24 cellular contexts compared by ENCODE assay signal in the genomic region with DNA sequence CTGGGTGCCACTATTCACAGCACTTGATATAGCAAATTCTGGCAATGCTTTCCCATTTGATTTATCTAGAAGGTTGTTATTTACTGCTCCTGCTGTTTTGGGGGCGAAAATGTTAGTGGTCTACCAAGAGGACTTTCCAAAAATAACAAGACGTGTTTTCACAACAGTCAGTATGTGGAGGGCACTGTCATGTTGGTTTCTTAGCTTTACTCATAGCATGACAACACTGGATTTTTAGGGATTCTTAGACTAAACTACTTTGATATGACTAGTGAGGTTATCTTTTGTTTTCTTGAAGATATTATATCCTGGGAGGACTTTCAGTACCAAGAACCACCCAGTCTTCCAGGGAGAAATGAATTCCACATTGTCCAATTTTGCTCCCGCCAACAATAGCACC. TPM values are rescaled to one million over a fixed set of nuclear protein-coding genes. Genes with fewer than 3 reads are reported as not detected.
A peak's percentile ranks its signal among the peaks of the same experiment; 100 is the strongest.
DNase-seq lines count a peak whose midpoint lies in the region; ATAC-seq lines count a peak whose summit lies in the region.
"Had no signal": no experiment of that assay in that cellular context is flagged by ENCODE, and none has a peak within 500 bp of the region (broad histone marks: within the 10 kb centered on the region; RNA-seq: fewer than 3 reads in every experiment).

No MANE protein-coding gene starts in this region.

- no peak overlapping the region for H3K27ac ChIP-seq in naive thymus-derived CD4-positive, alpha-beta T cell (ENCODE audit: low read depth, low read length)

- peaks cover 20% of the 10 kb centered on the region for H3K36me3 Mint-ChIP-seq in activated naive CD8-positive, alpha-beta T cell
- peaks cover 45% of the 10 kb centered on the region for H3K36me3 Mint-ChIP-seq in activated naive CD8-positive, alpha-beta T cell treated with anti-CD3 and anti-CD28 coated beads for 36 hours
- H3K36me3 Mint-ChIP-seq in activated T-helper 17 cell treated with anti-CD3 and anti-CD28 coated beads, Interleukin-2, amount 50 U/mL, for 72 hours (ENCODE audit: low read depth): peaks cover 50% of the 10 kb centered on the region
- H3K36me3 Mint-ChIP-seq in naive thymus-derived CD4-positive, alpha-beta T cell: peaks cover 16 to 33% (median 26%) of the 10 kb centered on the region in 5 donors

- H3K4me1 Mint-ChIP-seq in activated naive CD8-positive, alpha-beta T cell (ENCODE audit: low read depth): peaks cover 63% of the 10 kb centered on the region
- H3K4me1 Mint-ChIP-seq in activated naive CD8-positive, alpha-beta T cell treated with anti-CD3 and anti-CD28 coated beads for 36 hours: peaks cover 60% of the 10 kb centered on the region
- H3K4me1 Mint-ChIP-seq in activated T-helper 17 cell treated with anti-CD3 and anti-CD28 coated beads, Interleukin-2, amount 50 U/mL, for 72 hours: peaks cover 42% of the 10 kb centered on the region
- peaks cover 22 to 86% (median 77%) of the 10 kb centered on the region in 7 donors for H3K4me1 Mint-ChIP-seq in naive thymus-derived CD4-positive, alpha-beta T cell

- POLR2A ChIA-PET in naive thymus-derived CD4-positive, alpha-beta T cell (lab: Charles Lee): interaction anchor here (1.1 kb wide), 1 partner anchor 50 kb away, joined by 4 read pairs; a partner anchor contains a TSS

- ATAC-seq in activated T-helper 17 cell treated with anti-CD3 and anti-CD28 coated beads, Interleukin-2, amount 50 U/mL, for 72 hours (replicated peaks): peak; percentile 60
- no peak for ATAC-seq in naive thymus-derived CD4-positive, alpha-beta T cell
- ATAC-seq in stimulated activated naive CD8-positive, alpha-beta T cell treated with anti-CD3 and anti-CD28 coated beads, Interleukin-15, Interleukin-2, amounts not matched to agents 100 U/mL and 50 U/mL, for 24 hours: no peak
- no peak for ATAC-seq in GM19395 (IDR thresholded peaks at IDR 0.05; ENCODE audit: unreplicated experiment)
- ATAC-seq: HCT116, PC-3 had no signal

- no peak overlapping the region for H3K4me3 ChIP-seq in naive thymus-derived CD4-positive, alpha-beta T cell (ENCODE audit: low read length)
- H3K4me3 ChIP-seq: GM12878 had no signal

- no peaks in the 10 kb centered on the region for H3K9me3 ChIP-seq in naive thymus-derived CD4-positive, alpha-beta T cell (ENCODE audit: control insufficient read depth in 2 of 3, low read length in 3 of 3)
- H3K9me3 ChIP-seq: BE2C had no signal

- H3K9me3 Mint-ChIP-seq in activated naive CD8-positive, alpha-beta T cell (ENCODE audit: low read depth): no peaks in the 10 kb centered on the region
- H3K9me3 Mint-ChIP-seq in activated naive CD8-positive, alpha-beta T cell treated with anti-CD3 and anti-CD28 coated beads for 36 hours: peaks cover 5% of the 10 kb centered on the region
- no peaks in the 10 kb centered on the region for H3K9me3 Mint-ChIP-seq in activated T-helper 17 cell treated with anti-CD3 and anti-CD28 coated beads, Interleukin-2, amount 50 U/mL, for 72 hours
- H3K9me3 Mint-ChIP-seq in naive thymus-derived CD4-positive, alpha-beta T cell: peaks cover 0 to 8% (median 0%) of the 10 kb centered on the region in 11 donors
- H3K9me3 Mint-ChIP-seq: CD8-positive, alpha-beta memory T cell had no signal

- H3K4me3 Mint-ChIP-seq in activated naive CD8-positive, alpha-beta T cell: no peak overlapping the region
- H3K4me3 Mint-ChIP-seq in activated naive CD8-positive, alpha-beta T cell treated with anti-CD3 and anti-CD28 coated beads for 36 hours: no peak overlapping the region
- H3K4me3 Mint-ChIP-seq in activated T-helper 17 cell treated with anti-CD3 and anti-CD28 coated beads, Interleukin-2, amount 50 U/mL, for 72 hours: no peak overlapping the region
- no peak overlapping the region for H3K4me3 Mint-ChIP-seq in naive thymus-derived CD4-positive, alpha-beta T cell
- H3K4me3 Mint-ChIP-seq: CD8-positive, alpha-beta memory T cell had no signal

- H3K36me3 ChIP-seq in naive thymus-derived CD4-positive, alpha-beta T cell (ENCODE audit: control insufficient read depth in 2 of 3, insufficient read depth in 3 of 3, low read length in 3 of 3): peaks cover 0 to 28% (median 4%) of the 10 kb centered on the region in 3 experiments

- peaks cover 0 to 13% of the 10 kb centered on the region in 2 donors for H3K4me1 ChIP-seq in naive thymus-derived CD4-positive, alpha-beta T cell (ENCODE audit: control insufficient read depth in 2 of 2, insufficient read depth in 2 of 2, low read length in 2 of 2)
- H3K4me1 ChIP-seq: BE2C had no signal

- CTCF ChIA-PET in naive thymus-derived CD4-positive, alpha-beta T cell (lab: Charles Lee): no interaction called here

- DNase-seq in activated naive CD8-positive, alpha-beta T cell treated with anti-CD3 and anti-CD28 coated beads for 36 hours: no peak
- DNase-seq in naive thymus-derived CD4-positive, alpha-beta T cell: no peak
- no peak for DNase-seq in stimulated activated naive CD8-positive, alpha-beta T cell treated with anti-CD3 and anti-CD28 coated beads, Interleukin-15, Interleukin-2, amounts not matched to agents 100 U/mL and 50 U/mL, for 24 hours
- no peak for DNase-seq in activated effector memory CD4-positive, alpha-beta T cell treated with Interleukin-2 at 50 U/mL for 16 hours
- DNase-seq: BE2C; CD8-positive, alpha-beta memory T cell; DMS53; EL; GOT3; KG1; MV-4-11; NCI-H187; NCI-H2107; NCI-H226; NCI-H524; NCI-H82; PC-3; RPMI8226; SHP77 treated with DMSO at 0.1 percent for 48 hours had no signal

- no peaks in the 10 kb centered on the region for H3K27me3 ChIP-seq in naive thymus-derived CD4-positive, alpha-beta T cell (ENCODE audit: control insufficient read depth in 2 of 2, insufficient read depth in 2 of 2, low read length in 2 of 2)
- H3K27me3 ChIP-seq: BE2C had no signal

- no peaks in the 10 kb centered on the region for H3K27me3 Mint-ChIP-seq in activated naive CD8-positive, alpha-beta T cell
- no peaks in the 10 kb centered on the region for H3K27me3 Mint-ChIP-seq in activated naive CD8-positive, alpha-beta T cell treated with anti-CD3 and anti-CD28 coated beads for 36 hours
- H3K27me3 Mint-ChIP-seq in activated T-helper 17 cell treated with anti-CD3 and anti-CD28 coated beads, Interleukin-2, amount 50 U/mL, for 72 hours: no peaks in the 10 kb centered on the region
- H3K27me3 Mint-ChIP-seq in naive thymus-derived CD4-positive, alpha-beta T cell: no peaks in the 10 kb centered on the region
- H3K27me3 Mint-ChIP-seq: CD8-positive, alpha-beta memory T cell had no signal

- H3K27ac Mint-ChIP-seq in activated naive CD8-positive, alpha-beta T cell: peak overlapping the region; percentile 18
- no peak overlapping the region for H3K27ac Mint-ChIP-seq in activated naive CD8-positive, alpha-beta T cell treated with anti-CD3 and anti-CD28 coated beads for 36 hours
- H3K27ac Mint-ChIP-seq in activated T-helper 17 cell treated with anti-CD3 and anti-CD28 coated beads, Interleukin-2, amount 50 U/mL, for 72 hours: no peak overlapping the region
- peak overlapping the region in 5 of 9 donors; percentile 14 to 81 (median 44) for H3K27ac Mint-ChIP-seq in naive thymus-derived CD4-positive, alpha-beta T cell

- intact Hi-C loops in naive thymus-derived CD4-positive, alpha-beta T cell (cut with micrococcal nuclease): loop anchor here in 1 of 2 donors (2.0 kb wide), 1 partner anchor 16 kb away; no protein-coding TSS in a partner anchor

RNA-seq across cellular contexts. Expression of a gene that starts 49.4 kb away (rescaled TPM):
- 10 to 100 TPM; 94.9 to 96.9 TPM for total RNA-seq in activated naive CD8-positive, alpha-beta T cell treated with anti-CD3 and anti-CD28 coated beads for 36 hours
- 100 to 1,000 TPM in 1 of 2 donors, 10 to 100 TPM in 1; 96.4 to 101 TPM for total RNA-seq in activated T-helper 17 cell treated with anti-CD3 and anti-CD28 coated beads, Interleukin-2, amount 50 U/mL, for 72 hours
- 100 to 1,000 TPM in 2 of 5 experiments, 10 to 100 TPM in 3; 79.4 to 117 (median 91.0) TPM for total RNA-seq in naive thymus-derived CD4-positive, alpha-beta T cell
- polyA plus RNA-seq in naive thymus-derived CD4-positive, alpha-beta T cell: 10 to 100 TPM; 51.5 to 55.6 TPM

Comparison
In these comparisons a context has a peak if more than half of its experiments do, and no peak if none do; other contexts are left out.
1. H3K27ac Mint-ChIP-seq: peak in activated naive CD8-positive, alpha-beta T cell (single experiment) and naive thymus-derived CD4-positive, alpha-beta T cell (5 of 9); none in activated naive CD8-positive, alpha-beta T cell treated with anti-CD3 and anti-CD28 coated beads for 36 hours (single experiment) and activated T-helper 17 cell treated with anti-CD3 and anti-CD28 coated beads, Interleukin-2, amount 50 U/mL, for 72 hours (single experiment).